Comparison of ENCODE assay signal across 8 cellular contexts in the genomic region with DNA sequence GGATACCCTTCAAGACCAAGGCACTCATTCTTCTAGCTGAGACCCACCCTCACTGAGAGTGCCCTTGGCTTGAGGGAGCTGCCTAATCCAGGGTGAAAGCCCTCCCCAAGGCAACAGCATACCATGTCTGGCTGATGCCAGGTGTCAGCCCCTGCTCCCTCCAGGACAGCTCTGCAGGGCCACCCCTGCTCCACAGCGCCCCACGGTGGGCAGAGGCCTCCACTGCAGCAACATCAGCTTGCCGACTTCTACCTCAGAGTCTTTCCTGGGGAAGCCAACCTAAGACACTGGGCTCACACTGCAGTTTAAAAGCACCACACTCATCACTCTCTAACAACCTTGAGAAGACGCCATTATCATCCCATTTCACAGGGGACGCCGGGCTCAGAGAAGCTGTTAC. TPM values are rescaled to one million over a fixed set of nuclear protein-coding genes. Genes with fewer than 3 reads are reported as not detected.
DNase-seq lines count a peak whose midpoint lies in the region; ATAC-seq, FAIRE-seq and TF ChIP-seq lines count a peak whose summit lies in the region.

No MANE protein-coding gene starts in this region.

- H3K4me3 ChIP-seq in GM23338 (no peak overlapping the region), WI38 (ENCODE audit: low read depth, low read length) (no peak overlapping the region), epithelial cell of proximal tubule (ENCODE audit: low read depth, low read length) (no peak overlapping the region), small intestine (ENCODE audit: low read depth in 1 of 2, low read length in 2 of 2) (no peak overlapping the region)

- H3K27me3 ChIP-seq in GM23338 (ENCODE audit: insufficient read depth): no peaks in the 10 kb centered on the region
- H3K27me3 ChIP-seq in small intestine (ENCODE audit: control insufficient read depth in 2 of 2, insufficient read depth in 2 of 2, low read length in 2 of 2): no peaks in the 10 kb centered on the region

- intact Hi-C loops in CD14-positive monocyte (cut with micrococcal nuclease): no loop called here

- H4K20me1 ChIP-seq in GM23338 (replicated peaks; ENCODE audit: insufficient read depth): 0 out of 2 replicates have a peak, but pooled peaks cover 4% of the 10 kb centered on the region

- ATAC-seq in GM23338 (peak; percentile 97), HG03442 (IDR thresholded peaks at IDR 0.05; ENCODE audit: unreplicated experiment) (no peak)

- H3K36me3 ChIP-seq in GM23338 (ENCODE audit: insufficient read depth) (no peaks in the 10 kb centered on the region), small intestine (ENCODE audit: control insufficient read depth in 2 of 2, insufficient read depth in 2 of 2, low read length in 2 of 2) (no peaks in the 10 kb centered on the region)

- no peaks in the 10 kb centered on the region for H3K79me2 ChIP-seq in GM23338 (replicated peaks; ENCODE audit: insufficient read depth)

- 59 to 79% (median 76%) methylated on average over 6 of the region's 6 CpGs for WGBS in small intestine, 3 donors

- TF ChIP-seq CTCF in CD14-positive monocyte (IDR thresholded peaks at IDR 0.05) (peak; percentile 73), GM23338 (conservative IDR thresholded peaks at IDR 0.05; ENCODE audit: low read depth in 2 of 2) (peak; percentile 85 to 96), WI38 (IDR thresholded peaks at IDR 0.05; ENCODE audit: low read depth, low read length) (peak; percentile 72), epithelial cell of proximal tubule (conservative IDR thresholded peaks at IDR 0.05; ENCODE audit: low read depth, low read length) (peak; percentile 70)

- DNase-seq in CD14-positive monocyte (ENCODE audit: low spot score) (no peak), GM23338 (ENCODE audit: low spot score) (peak; percentile 80), epithelial cell of proximal tubule (ENCODE audit: low read depth) (no peak), small intestine (peak; percentile 12), KG1 (lab: John Stamatoyannopoulos, UW) (no peak), NCI-H1092 treated with DMSO at 0.1 percent for 48 hours (lab: John Stamatoyannopoulos, UW) (no peak)

- H3K9me3 Mint-ChIP-seq in CD14-positive monocyte: peaks cover 0 to 4% (median 0%) of the 10 kb centered on the region in 7 donors
- H3K9me3 Mint-ChIP-seq in GM23338: no peaks in the 10 kb centered on the region

- no peak overlapping the region for H3K4me2 ChIP-seq in GM23338

- no peaks in the 10 kb centered on the region for H3K9me3 ChIP-seq in small intestine (ENCODE audit: control insufficient read depth, low read depth)

- no peaks in the 10 kb centered on the region for H3K9me2 ChIP-seq in GM23338 (ENCODE audit: insufficient read depth)

- H3K27me3 Mint-ChIP-seq in CD14-positive monocyte (ENCODE audit: low read depth in 3 of 3) (peaks cover 0 to 4% (median 0%) of the 10 kb centered on the region in 3 donors), GM23338 (ENCODE audit: insufficient read depth, low read depth, poor library complexity) (peaks cover 4% of the 10 kb centered on the region)

- H3K4me1 ChIP-seq in GM23338 (ENCODE audit: insufficient read depth) (no peaks in the 10 kb centered on the region), small intestine (ENCODE audit: control insufficient read depth in 2 of 2, insufficient read depth in 1 of 2, low read depth in 1 of 2, low read length in 1 of 2) (no peaks in the 10 kb centered on the region)

- H3K36me3 Mint-ChIP-seq in CD14-positive monocyte (peaks cover 29 to 61% of the 10 kb centered on the region in 2 donors), GM23338 (ENCODE audit: low read depth) (no peaks in the 10 kb centered on the region)

- H3K27ac ChIP-seq in GM23338 (ENCODE audit: low read depth) (no peak overlapping the region), small intestine (ENCODE audit: low read depth in 1 of 2, low read length in 1 of 2) (no peak overlapping the region)

- H3K27ac Mint-ChIP-seq in CD14-positive monocyte (no peak overlapping the region), GM23338 (no peak overlapping the region)

- H3F3A ChIP-seq in GM23338 (replicated peaks; ENCODE audit: low read depth): no peaks in the 10 kb centered on the region

- H2AFZ ChIP-seq in GM23338: no peak overlapping the region

- H3K4me3 Mint-ChIP-seq in CD14-positive monocyte (no peak overlapping the region), GM23338 (no peak overlapping the region)

- no peaks in the 10 kb centered on the region for H3K4me1 Mint-ChIP-seq in CD14-positive monocyte
- no peaks in the 10 kb centered on the region for H3K4me1 Mint-ChIP-seq in GM23338

- FAIRE-seq in small intestine (lab: Jason Lieb, UNC): no peak

TF ChIP-seq in GM23338, 12 proteins besides CTCF, POLR2A, EP300 and RAD21 (continues in another document):
- TF ChIP-seq, protein P1, sequence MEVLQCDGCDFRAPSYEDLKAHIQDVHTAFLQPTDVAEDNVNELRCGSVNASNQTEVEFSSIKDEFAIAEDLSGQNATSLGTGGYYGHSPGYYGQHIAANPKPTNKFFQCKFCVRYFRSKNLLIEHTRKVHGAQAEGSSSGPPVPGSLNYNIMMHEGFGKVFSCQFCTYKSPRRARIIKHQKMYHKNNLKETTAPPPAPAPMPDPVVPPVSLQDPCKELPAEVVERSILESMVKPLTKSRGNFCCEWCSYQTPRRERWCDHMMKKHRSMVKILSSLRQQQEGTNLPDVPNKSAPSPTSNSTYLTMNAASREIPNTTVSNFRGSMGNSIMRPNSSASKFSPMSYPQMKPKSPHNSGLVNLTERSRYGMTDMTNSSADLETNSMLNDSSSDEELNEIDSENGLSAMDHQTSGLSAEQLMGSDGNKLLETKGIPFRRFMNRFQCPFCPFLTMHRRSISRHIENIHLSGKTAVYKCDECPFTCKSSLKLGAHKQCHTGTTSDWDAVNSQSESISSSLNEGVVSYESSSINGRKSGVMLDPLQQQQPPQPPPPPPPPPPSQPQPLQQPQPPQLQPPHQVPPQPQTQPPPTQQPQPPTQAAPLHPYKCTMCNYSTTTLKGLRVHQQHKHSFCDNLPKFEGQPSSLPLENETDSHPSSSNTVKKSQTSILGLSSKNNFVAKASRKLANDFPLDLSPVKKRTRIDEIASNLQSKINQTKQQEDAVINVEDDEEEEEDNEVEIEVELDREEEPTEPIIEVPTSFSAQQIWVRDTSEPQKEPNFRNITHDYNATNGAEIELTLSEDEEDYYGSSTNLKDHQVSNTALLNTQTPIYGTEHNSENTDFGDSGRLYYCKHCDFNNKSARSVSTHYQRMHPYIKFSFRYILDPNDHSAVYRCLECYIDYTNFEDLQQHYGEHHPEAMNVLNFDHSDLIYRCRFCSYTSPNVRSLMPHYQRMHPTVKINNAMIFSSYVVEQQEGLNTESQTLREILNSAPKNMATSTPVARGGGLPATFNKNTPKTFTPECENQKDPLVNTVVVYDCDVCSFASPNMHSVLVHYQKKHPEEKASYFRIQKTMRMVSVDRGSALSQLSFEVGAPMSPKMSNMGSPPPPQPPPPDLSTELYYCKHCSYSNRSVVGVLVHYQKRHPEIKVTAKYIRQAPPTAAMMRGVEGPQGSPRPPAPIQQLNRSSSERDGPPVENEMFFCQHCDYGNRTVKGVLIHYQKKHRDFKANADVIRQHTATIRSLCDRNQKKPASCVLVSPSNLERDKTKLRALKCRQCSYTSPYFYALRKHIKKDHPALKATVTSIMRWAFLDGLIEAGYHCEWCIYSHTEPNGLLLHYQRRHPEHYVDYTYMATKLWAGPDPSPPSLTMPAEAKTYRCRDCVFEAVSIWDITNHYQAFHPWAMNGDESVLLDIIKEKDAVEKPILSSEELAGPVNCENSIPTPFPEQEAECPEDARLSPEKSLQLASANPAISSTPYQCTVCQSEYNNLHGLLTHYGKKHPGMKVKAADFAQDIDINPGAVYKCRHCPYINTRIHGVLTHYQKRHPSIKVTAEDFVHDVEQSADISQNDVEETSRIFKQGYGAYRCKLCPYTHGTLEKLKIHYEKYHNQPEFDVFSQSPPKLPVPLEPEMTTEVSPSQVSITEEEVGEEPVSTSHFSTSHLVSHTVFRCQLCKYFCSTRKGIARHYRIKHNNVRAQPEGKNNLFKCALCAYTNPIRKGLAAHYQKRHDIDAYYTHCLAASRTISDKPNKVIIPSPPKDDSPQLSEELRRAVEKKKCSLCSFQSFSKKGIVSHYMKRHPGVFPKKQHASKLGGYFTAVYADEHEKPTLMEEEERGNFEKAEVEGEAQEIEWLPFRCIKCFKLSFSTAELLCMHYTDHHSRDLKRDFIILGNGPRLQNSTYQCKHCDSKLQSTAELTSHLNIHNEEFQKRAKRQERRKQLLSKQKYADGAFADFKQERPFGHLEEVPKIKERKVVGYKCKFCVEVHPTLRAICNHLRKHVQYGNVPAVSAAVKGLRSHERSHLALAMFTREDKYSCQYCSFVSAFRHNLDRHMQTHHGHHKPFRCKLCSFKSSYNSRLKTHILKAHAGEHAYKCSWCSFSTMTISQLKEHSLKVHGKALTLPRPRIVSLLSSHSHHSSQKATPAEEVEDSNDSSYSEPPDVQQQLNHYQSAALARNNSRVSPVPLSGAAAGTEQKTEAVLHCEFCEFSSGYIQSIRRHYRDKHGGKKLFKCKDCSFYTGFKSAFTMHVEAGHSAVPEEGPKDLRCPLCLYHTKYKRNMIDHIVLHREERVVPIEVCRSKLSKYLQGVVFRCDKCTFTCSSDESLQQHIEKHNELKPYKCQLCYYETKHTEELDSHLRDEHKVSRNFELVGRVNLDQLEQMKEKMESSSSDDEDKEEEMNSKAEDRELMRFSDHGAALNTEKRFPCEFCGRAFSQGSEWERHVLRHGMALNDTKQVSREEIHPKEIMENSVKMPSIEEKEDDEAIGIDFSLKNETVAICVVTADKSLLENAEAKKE (CRISPR knock-in tag; IDR thresholded peaks at IDR 0.05): no peak
- TF ChIP-seq CREB1 (CRISPR knock-in tag; IDR thresholded peaks at IDR 0.05; ENCODE audit: low read depth) (no peak), POLR2AphosphoS5 (IDR thresholded peaks at IDR 0.05; ENCODE audit: low read depth) (no peak), STAT1 (IDR thresholded peaks at IDR 0.05; ENCODE audit: unreplicated experiment) (no peak)

RNA-seq across cellular contexts. Expression of a gene that starts 29.0 kb away (rescaled TPM):
- polyA plus RNA-seq in CD14-positive monocyte (1 to 10 TPM; 5.6 to 6.0 TPM), GM23338 (2016; fragmentation: Nextera tagmentation; extraction: Ambion mirVana) (6.2 and 6.8 TPM in 2 replicates), small intestine (1 to 10 TPM; 1.1 to 4.2 (median 1.1) TPM)
- 3.5 and 5.5 TPM in 2 replicates for total RNA-seq in GM23338 (2014; rRNA removed; shearing (Covaris generic))
- total RNA-seq in epithelial cell of proximal tubule: 5.9 and 8.9 TPM in 2 replicates

RNA-seq across cellular contexts. Expression of a gene that starts 45.3 kb away (rescaled TPM):
- polyA plus RNA-seq in CD14-positive monocyte: 10 to 100 TPM; 31.2 to 40.2 TPM
- 47.0 and 57.3 TPM in 2 replicates for total RNA-seq in GM23338 (2014; rRNA removed; shearing (Covaris generic))
- 23.5 and 24.6 TPM in 2 replicates for polyA plus RNA-seq in GM23338 (2016; fragmentation: Nextera tagmentation; extraction: Ambion mirVana)
- total RNA-seq in epithelial cell of proximal tubule: 47.5 and 63.0 TPM in 2 replicates
- polyA plus RNA-seq in small intestine: 10 to 100 TPM; 28.9 to 53.3 (median 37.8) TPM

RNA-seq across cellular contexts. Expression of a gene that starts 50.3 kb away (rescaled TPM):
- polyA plus RNA-seq in CD14-positive monocyte (1 to 10 TPM; 3.1 TPM), GM23338 (2016; fragmentation: Nextera tagmentation; extraction: Ambion mirVana) (9.6 and 10.4 TPM in 2 replicates), small intestine (10 to 100 TPM; 14.7 to 26.2 (median 22.7) TPM)
- 5.6 and 9.8 TPM in 2 replicates for total RNA-seq in GM23338 (2014; rRNA removed; shearing (Covaris generic))
- 12.4 and 18.3 TPM in 2 replicates for total RNA-seq in epithelial cell of proximal tubule

Comparison
In these comparisons a context has a peak if more than half of its experiments do, and no peak if none do; other contexts are left out.
1. DNase-seq: peak in GM23338 (single experiment) and small intestine (single experiment); none in CD14-positive monocyte (single experiment), epithelial cell of proximal tubule (single experiment), KG1 (single experiment) and NCI-H1092 treated with DMSO at 0.1 percent for 48 hours (single experiment).
2. Peak in every context shown above with its lines, with median percentiles within 50 percentile points of each other: CTCF ChIP-seq.